Comparison of ENCODE assay signal across 8 cellular contexts in the genomic region with DNA sequence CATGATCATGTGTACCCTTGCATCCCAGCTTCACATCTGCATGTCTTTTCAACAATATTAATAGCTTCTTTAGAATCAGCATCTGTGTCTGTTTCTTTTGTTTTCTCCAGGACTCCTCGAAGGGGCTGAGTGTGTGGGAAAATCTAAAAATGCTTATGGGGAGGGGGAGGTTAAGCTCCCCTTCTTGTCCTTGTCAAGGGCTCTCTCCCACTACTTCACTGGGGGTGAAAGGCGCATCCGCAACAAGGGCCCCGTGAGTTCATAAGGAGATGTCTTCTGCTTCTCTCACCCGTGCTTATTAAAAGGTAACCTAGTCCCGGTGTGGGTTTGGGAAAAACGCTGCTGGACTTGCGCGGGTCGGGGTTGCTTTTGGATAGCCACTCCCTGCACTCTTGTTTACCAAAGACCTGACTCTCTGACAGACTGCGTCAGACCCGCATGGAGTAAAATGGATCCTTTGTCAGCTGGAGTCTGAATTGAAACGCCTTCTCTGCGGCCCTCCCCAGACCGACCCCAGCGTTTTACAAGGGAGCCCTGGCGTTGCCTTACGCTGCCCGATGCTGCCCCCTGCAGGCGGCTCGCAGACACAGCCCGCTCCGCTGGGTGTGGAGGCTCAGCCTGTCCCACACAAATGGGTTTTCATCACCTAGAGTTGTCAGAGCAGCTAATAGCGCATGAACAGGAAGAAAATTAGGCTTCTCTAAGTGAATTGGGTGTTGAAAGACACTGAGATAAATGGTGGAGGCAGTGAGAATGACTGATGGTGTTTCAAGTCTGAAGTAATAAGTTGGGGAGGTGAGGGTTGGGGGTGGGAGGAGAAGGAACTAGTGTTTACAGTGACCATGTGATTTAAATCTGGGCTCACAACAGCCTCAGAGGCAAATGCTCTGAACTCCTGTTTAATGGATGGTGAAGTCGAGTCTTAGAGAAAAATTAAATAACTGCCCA. TPM values are rescaled to one million over a fixed set of nuclear protein-coding genes. Genes with fewer than 3 reads are reported as not detected.
DNase-seq lines count a peak whose midpoint lies in the region; ATAC-seq and TF ChIP-seq lines count a peak whose summit lies in the region.

No MANE protein-coding gene starts in this region.

- intact Hi-C loops in lower lobe of right lung (cut with DNase I): no loop called here

- H3K27ac ChIP-seq in lower lobe of right lung: peak overlapping the region; percentile 15

- TF ChIP-seq CTCF in BE2C (IDR thresholded peaks at IDR 0.05; ENCODE audit: low read depth, low read length): peak; percentile 96
- peak; percentile 97 for TF ChIP-seq CTCF in lower lobe of right lung (IDR thresholded peaks at IDR 0.05)

- H3K4me1 ChIP-seq in BE2C (peaks cover 4% of the 10 kb centered on the region; the same call in 1 of the 2 replicates), lower lobe of right lung (peaks cover 25% of the 10 kb centered on the region)

- DNase-seq in BE2C: peak; percentile 90
- peak; percentile 94 for DNase-seq in NCI-H526 treated with DMSO at 0.1 percent for 48 hours (lab: John Stamatoyannopoulos, UW)
- peak; percentile 92 to 95 for DNase-seq in activated CD4-positive, alpha-beta T cell treated with anti-CD3 and anti-CD28 coated beads, Interleukin-2, amount 50 U/mL, for 48 hours
- peak; percentile 60 to 83 for DNase-seq in dermis microvascular lymphatic vessel endothelial cell (ENCODE audit: low read depth in 2 of 2)
- DNase-seq in lower lobe of right lung: peak; percentile 91
- peak; percentile 77 to 91 (median 85) for DNase-seq in stimulated activated CD4-positive, alpha-beta T cell treated with anti-CD3 and anti-CD28 coated beads, TNF-alpha, amount 100 ng/mL, for 4 hours (ENCODE audit: low read depth in 3 of 3)

- H3K4me3 ChIP-seq in BE2C (ENCODE audit: low read depth, low read length): no peak overlapping the region
- H3K4me3 ChIP-seq in lower lobe of right lung: peak overlapping the region; percentile 41

- no peaks in the 10 kb centered on the region for H3K27me3 ChIP-seq in BE2C
- no peaks in the 10 kb centered on the region for H3K27me3 ChIP-seq in lower lobe of right lung (ENCODE audit: low read depth)

- no peaks in the 10 kb centered on the region for H3K36me3 ChIP-seq in BE2C
- no peaks in the 10 kb centered on the region for H3K36me3 ChIP-seq in lower lobe of right lung

- ATAC-seq in GM19351 (IDR thresholded peaks at IDR 0.05; ENCODE audit: unreplicated experiment) (peak; percentile 87), HG03521 (IDR thresholded peaks at IDR 0.05; ENCODE audit: unreplicated experiment) (peak; percentile 73), lower lobe of right lung (peak; percentile 97 to 98)

- H3K9me3 ChIP-seq in BE2C: no peaks in the 10 kb centered on the region
- no peaks in the 10 kb centered on the region for H3K9me3 ChIP-seq in lower lobe of right lung

RNA-seq across cellular contexts. Expression of gene IER5, which starts 53.9 kb away (rescaled TPM):
- 9.9 TPM for polyA plus RNA-seq in BE2C (2012; ENCODE audit: insufficient read depth, insufficient read length, low read depth)
- total RNA-seq in dermis microvascular lymphatic vessel endothelial cell (18.5 and 19.3 TPM in 2 replicates), lower lobe of right lung (33.2 TPM)
